In genomic region chr17:29591737-29592624, GRCh38 we compare ENCODE assay signal across 8 cellular contexts. TPM values are rescaled to one million over a fixed set of nuclear protein-coding genes. Genes with fewer than 3 reads are reported as not detected.
DNase-seq lines count a peak whose midpoint lies in the region; ATAC-seq, FAIRE-seq and TF ChIP-seq lines count a peak whose summit lies in the region.

No MANE protein-coding gene starts in this region.

- peak overlapping the region in 5 of 8 donors; percentile 2 to 88 (median 24) for H3K27ac ChIP-seq in spleen

- FAIRE-seq in bronchial epithelial cell (lab: Jason Lieb, UNC): no peak

- DNase-seq in AG09319 (ENCODE audit: extremely low read depth, low read depth) (no peak), H7 (peak; percentile 99), NCI-H2227 (lab: John Stamatoyannopoulos, UW; ENCODE audit: unreplicated experiment) (peak; percentile 90), bronchial epithelial cell (ENCODE audit: low read depth) (peak; percentile 44), inferior parietal cortex (ENCODE audit: extremely low spot score) (peak; percentile 88), spleen (peak; percentile 95)

- peaks cover 51 to 70% (median 64%) of the 10 kb centered on the region in 6 donors for H3K4me1 ChIP-seq in spleen

- no peak for TF ChIP-seq POLR2A in spleen (IDR thresholded peaks at IDR 0.05)

- WGBS in spleen, 5 donors: 14 to 19% (median 16%) methylated on average over 23 to 27 of the region's 27 CpGs

- no peaks in the 10 kb centered on the region for H3K9me3 ChIP-seq in spleen

- H3K36me3 ChIP-seq in H7 (replicated peaks; ENCODE audit: control insufficient read depth, insufficient read depth, low read length) (no peaks in the 10 kb centered on the region), bronchial epithelial cell (ENCODE audit: control insufficient read depth, insufficient read depth, low read length) (no peaks in the 10 kb centered on the region), spleen (no peaks in the 10 kb centered on the region)

- peak overlapping the region; percentile 70 for H3K4me3 ChIP-seq in H7 (ENCODE audit: insufficient read depth, low read depth, low read length)
- no peak overlapping the region; the same call in 1 of the 2 replicates for H3K4me3 ChIP-seq in WI38 (ENCODE audit: low read depth, low read length)
- no peak overlapping the region for H3K4me3 ChIP-seq in bronchial epithelial cell (ENCODE audit: low read depth, low read length)
- peak overlapping the region in 6 of 8 donors; percentile 16 to 95 (median 74) for H3K4me3 ChIP-seq in spleen

- intact Hi-C loops in spleen (cut with DNase I; ENCODE audit: low total_unique reads): loop anchor here (2.0 kb wide), 1 partner anchor 23 kb away; no protein-coding TSS in a partner anchor

- peak; percentile 99 for TF ChIP-seq CTCF in AG09319 (IDR thresholded peaks at IDR 0.05; ENCODE audit: low read depth, low read length)
- peak; percentile 97 for TF ChIP-seq CTCF in WI38 (IDR thresholded peaks at IDR 0.05; ENCODE audit: low read depth, low read length)
- TF ChIP-seq CTCF in bronchial epithelial cell (IDR thresholded peaks at IDR 0.05; ENCODE audit: insufficient read depth, low read length, severe bottlenecking): peak; percentile 90
- TF ChIP-seq CTCF in spleen (IDR thresholded peaks at IDR 0.05 in 8 of 11, conservative IDR thresholded peaks at IDR 0.05 in 3 of 11): peak; percentile 83 to 99 (median 98)

- H3K27me3 ChIP-seq in H7 (ENCODE audit: control insufficient read depth, insufficient read depth, low read length) (peaks cover 24% of the 10 kb centered on the region), bronchial epithelial cell (ENCODE audit: control insufficient read depth, insufficient read depth, low read length) (no peaks in the 10 kb centered on the region), spleen (replicated peaks in 1 of 7) (peaks cover 0 to 36% (median 5%) of the 10 kb centered on the region in 7 donors)

- ATAC-seq in HG03139 (IDR thresholded peaks at IDR 0.05; ENCODE audit: unreplicated experiment): no peak

RNA-seq across cellular contexts. Expression of gene ANKRD13B, which starts 1.0 kb away (rescaled TPM):
- 11.1 and 11.9 TPM in 2 replicates for total RNA-seq in H7 (2014; rRNA removed; shearing (Covaris generic))
- total RNA-seq in bronchial epithelial cell (2.0 and 2.4 TPM in 2 replicates), spleen (1 to 10 TPM; 2.1 to 5.5 (median 2.7) TPM)
- 1 to 10 TPM in 2 of 3 donors, under 1 TPM in 1; 0.85 to 2.5 (median 1.2) TPM for polyA plus RNA-seq in spleen

RNA-seq across cellular contexts. Expression of gene GIT1, which starts 2.5 kb away (rescaled TPM):
- 40.3 and 46.1 TPM in 2 replicates for total RNA-seq in H7 (2014; rRNA removed; shearing (Covaris generic))
- total RNA-seq in bronchial epithelial cell (16.3 and 17.4 TPM in 2 replicates), spleen (10 to 100 TPM; 42.6 to 64.7 (median 50.2) TPM)
- 10 to 100 TPM; 20.4 to 38.1 (median 27.1) TPM for polyA plus RNA-seq in spleen

RNA-seq across cellular contexts. Expression of gene TP53I13, which starts 23.5 kb away (rescaled TPM):
- total RNA-seq in H7 (2014; rRNA removed; shearing (Covaris generic)): 42.9 and 45.8 TPM in 2 replicates
- total RNA-seq in bronchial epithelial cell (25.3 and 30.1 TPM in 2 replicates), spleen (10 to 100 TPM; 39.5 to 74.9 (median 68.7) TPM)
- polyA plus RNA-seq in spleen: 100 to 1,000 TPM; 129 to 209 (median 190) TPM

RNA-seq across cellular contexts. Expression of gene ABHD15, which starts 25.1 kb away (rescaled TPM):
- total RNA-seq in H7 (2014; rRNA removed; shearing (Covaris generic)): 1.7 TPM in 2 replicates
- total RNA-seq in bronchial epithelial cell (5.2 and 6.3 TPM in 2 replicates), spleen (10 to 100 TPM in 6 of 7 donors, 1 to 10 TPM in 1; 9.6 to 23.8 (median 15.8) TPM)
- polyA plus RNA-seq in spleen: 1 to 10 TPM; 5.7 to 7.9 (median 7.5) TPM

RNA-seq across cellular contexts. Expression of gene CORO6, which starts 30.7 kb away (rescaled TPM):
- total RNA-seq in H7 (2014; rRNA removed; shearing (Covaris generic)): 3.9 and 6.9 TPM in 2 replicates
- total RNA-seq in bronchial epithelial cell (0.79 and 1.0 TPM in 2 replicates), spleen (1 to 10 TPM in 6 of 7 donors, under 1 TPM in 1; 0.81 to 4.8 (median 2.7) TPM)
- 1 to 10 TPM; 4.0 to 5.1 (median 4.6) TPM for polyA plus RNA-seq in spleen

Comparison
In these comparisons a context has a peak if more than half of its experiments do, and no peak if none do; other contexts are left out.
1. H3K4me3 ChIP-seq: peak in H7 (single experiment) and spleen (6 of 8); none in WI38 (single experiment) and bronchial epithelial cell (single experiment).
2. Peak in every context shown above with its lines, with median percentiles within 50 percentile points of each other: CTCF ChIP-seq.